In genomic region chr1:11802973-11803885, GRCh38 we compare ENCODE assay signal across 8 cellular contexts. TPM values are rescaled to one million over a fixed set of nuclear protein-coding genes. Genes with fewer than 3 reads are reported as not detected.
DNase-seq lines count a peak whose midpoint lies in the region; ATAC-seq, FAIRE-seq and TF ChIP-seq lines count a peak whose summit lies in the region.

No MANE protein-coding gene starts in this region.

- peak overlapping the region; percentile 34 for H3K9ac ChIP-seq in astrocyte (ENCODE audit: low read length)

- H3K4me1 ChIP-seq in astrocyte (ENCODE audit: insufficient read depth, low read length) (peaks cover 45% of the 10 kb centered on the region), hepatocyte (ENCODE audit: insufficient read depth) (peaks cover 29% of the 10 kb centered on the region)

- H3K27ac ChIP-seq in KOPT-K1 (ENCODE audit: low read depth, low read length, poor library complexity, severe bottlenecking) = peak overlapping the region; percentile 36
- peak overlapping the region; percentile 32 for H3K27ac ChIP-seq in astrocyte (ENCODE audit: low read depth, low read length)
- peak overlapping the region; percentile 99 for H3K27ac ChIP-seq in hepatocyte

- peak overlapping the region; percentile 83 for H3K4me3 Mint-ChIP-seq in astrocyte (ENCODE audit: unreplicated experiment)

- H3K27me3 ChIP-seq in GM06990 (replicated peaks; ENCODE audit: control insufficient read depth, insufficient read depth, low read length) (no peaks in the 10 kb centered on the region), astrocyte (ENCODE audit: insufficient read depth, low read length) (no peaks in the 10 kb centered on the region), hepatocyte (no peaks in the 10 kb centered on the region)

- H3K79me2 ChIP-seq in astrocyte (ENCODE audit: insufficient read depth, low read length) (peaks cover 23% of the 10 kb centered on the region), hepatocyte (peaks cover 43% of the 10 kb centered on the region)

- peaks cover 13% of the 10 kb centered on the region for H3K36me3 Mint-ChIP-seq in astrocyte (ENCODE audit: low read depth, unreplicated experiment)

- FAIRE-seq in astrocyte (lab: Jason Lieb, UNC) (no peak), urothelium cell line (lab: Jason Lieb, UNC) (peak; percentile 32)

- H3K9me3 ChIP-seq in KOPT-K1 (ENCODE audit: insufficient read depth, low read length, poor library complexity, severe bottlenecking) = no peaks in the 10 kb centered on the region
- no peaks in the 10 kb centered on the region for H3K9me3 ChIP-seq in astrocyte (ENCODE audit: insufficient read depth, low read depth, low read length)
- H3K9me3 ChIP-seq in hepatocyte (ENCODE audit: low read depth) = no peaks in the 10 kb centered on the region

- no peaks in the 10 kb centered on the region for H3K9me3 Mint-ChIP-seq in astrocyte (ENCODE audit: unreplicated experiment)

- no peaks in the 10 kb centered on the region for H3K9me2 ChIP-seq in hepatocyte (replicated peaks; ENCODE audit: insufficient read depth)

- H3K27me3 Mint-ChIP-seq in astrocyte (ENCODE audit: low read depth, unreplicated experiment) = no peaks in the 10 kb centered on the region

- H4K20me1 ChIP-seq in astrocyte (ENCODE audit: insufficient read depth, low read length) = peaks cover 4% of the 10 kb centered on the region
- peaks cover 8% of the 10 kb centered on the region for H4K20me1 ChIP-seq in hepatocyte (ENCODE audit: insufficient read depth, poor library complexity, severe bottlenecking)

- WGBS in hepatocyte (ENCODE audit: low lambda C conversion rate, missing lambda C conversion rate) = 10% methylated on average over 27 of the region's 28 CpGs

- H3K36me3 ChIP-seq in GM06990 (ENCODE audit: control insufficient read depth, insufficient read depth, low read length) (peaks cover 13% of the 10 kb centered on the region), KOPT-K1 (ENCODE audit: insufficient read depth, low read length) (peaks cover 58% of the 10 kb centered on the region), astrocyte (ENCODE audit: insufficient read depth, low read length) (no peaks in the 10 kb centered on the region), hepatocyte (replicated peaks; ENCODE audit: insufficient read depth, low read depth) (no peaks in the 10 kb centered on the region)

- no peak for ATAC-seq in GM18520 (IDR thresholded peaks at IDR 0.05; ENCODE audit: unreplicated experiment)

- peak overlapping the region; percentile 72 for H2AFZ ChIP-seq in astrocyte (ENCODE audit: low read depth, low read length)
- H2AFZ ChIP-seq in hepatocyte = no peak overlapping the region

- H3K4me3 ChIP-seq in GM06990 (replicated peaks; ENCODE audit: low read depth, low read length) = peak overlapping the region; percentile 49
- peak overlapping the region; percentile 53 for H3K4me3 ChIP-seq in astrocyte (ENCODE audit: insufficient read depth, low read depth, low read length)
- peak overlapping the region; percentile 34 for H3K4me3 ChIP-seq in hepatocyte

- TF ChIP-seq CTCF in GM06990 (IDR thresholded peaks at IDR 0.05; ENCODE audit: insufficient read depth, low read length, poor library complexity, severe bottlenecking) (no peak), astrocyte (IDR thresholded peaks at IDR 0.05; ENCODE audit: insufficient read depth, low read depth, low read length) (no peak), hepatocyte (IDR thresholded peaks at IDR 0.05; ENCODE audit: poor library complexity) (no peak)

- peak overlapping the region; percentile 87 for H3K27ac Mint-ChIP-seq in astrocyte (ENCODE audit: unreplicated experiment)

- DNase-seq in GM06990 (ENCODE audit: extremely low read depth, insufficient read length) (peak; percentile 72), T-helper 2 cell (peak; percentile 47 to 86 (median 62)), astrocyte (ENCODE audit: low read depth) (peak; percentile 93), hepatocyte (ENCODE audit: low spot score) (peak; percentile 97), putamen (ENCODE audit: low spot score) (peak; percentile 72), urothelium cell line (ENCODE audit: low spot score) (peak; percentile 89)

- peak overlapping the region; percentile 90 for H3K4me2 ChIP-seq in astrocyte (ENCODE audit: low read length)
- peak overlapping the region; percentile 87 for H3K4me2 ChIP-seq in hepatocyte

- H3K4me1 Mint-ChIP-seq in astrocyte (ENCODE audit: low read depth, unreplicated experiment) = peaks cover 33% of the 10 kb centered on the region

RNA-seq across cellular contexts. Expression of gene MTHFR, which starts 2.5 kb away (rescaled TPM):
- total RNA-seq in astrocyte (11.5 and 13.0 TPM in 2 replicates), hepatocyte (29.3 and 31.0 TPM in 2 replicates)
- polyA plus RNA-seq in hepatocyte = 17.6 and 25.7 TPM in 2 replicates

RNA-seq across cellular contexts. Expression of gene CLCN6, which starts 2.8 kb away (rescaled TPM):
- total RNA-seq in astrocyte (16.7 and 22.4 TPM in 2 replicates), hepatocyte (14.1 and 15.3 TPM in 2 replicates)
- 23.6 and 34.2 TPM in 2 replicates for polyA plus RNA-seq in hepatocyte

RNA-seq across cellular contexts. Expression of gene C1orf167, which starts 41.2 kb away (rescaled TPM):
- total RNA-seq in astrocyte (not detected in 2 replicates), hepatocyte (not detected in 2 replicates)
- 0.37 TPM in 1 of 2 replicates, not detected in the other for polyA plus RNA-seq in hepatocyte

RNA-seq across cellular contexts. Expression of gene NPPA, which starts 44.4 kb away (rescaled TPM):
- total RNA-seq in astrocyte (not detected in 2 replicates), hepatocyte (not detected in 2 replicates)
- 0.22 and 1.1 TPM in 2 replicates for polyA plus RNA-seq in hepatocyte

RNA-seq across cellular contexts. Expression of gene NPPB, which starts 55.5 kb away (rescaled TPM):
- total RNA-seq in astrocyte (333 and 449 TPM in 2 replicates), hepatocyte (1.6 and 3.9 TPM in 2 replicates)
- 4.3 and 6.7 TPM in 2 replicates for polyA plus RNA-seq in hepatocyte

Comparison
In these comparisons a context has a peak if more than half of its experiments do, and no peak if none do; other contexts are left out.
1. H3K27ac ChIP-seq: peak in every context shown above with its lines; median percentile 99 in hepatocyte; 36 in KOPT-K1; 32 in astrocyte.